9 cellular contexts compared by ENCODE assay signal in genomic region chr12:120231316-120232011, GRCh38. TPM values are rescaled to one million over a fixed set of nuclear protein-coding genes. Genes with fewer than 3 reads are reported as not detected.
A peak's percentile ranks its signal among the peaks of the same experiment; 100 is the strongest.
DNase-seq lines count a peak whose midpoint lies in the region; ATAC-seq and TF ChIP-seq lines count a peak whose summit lies in the region.
"Had no signal": no experiment of that assay in that cellular context is flagged by ENCODE, and none has a peak within 500 bp of the region (broad histone marks: within the 10 kb centered on the region; RNA-seq: fewer than 3 reads in every experiment).

No MANE protein-coding gene starts in this region.

- H3K27ac ChIP-seq in ectodermal cell (ENCODE audit: insufficient read depth, low read depth, low read length, poor library complexity, severe bottlenecking) (peak overlapping the region; percentile 86), MM.1S (ENCODE audit: low read length) (no peak overlapping the region)

- peaks cover 86% of the 10 kb centered on the region for H3K4me1 ChIP-seq in Caco-2
- H3K4me1 ChIP-seq in ectodermal cell (ENCODE audit: control insufficient read depth, insufficient read depth, low read length) = peaks cover 68% of the 10 kb centered on the region
- peaks cover 95% of the 10 kb centered on the region for H3K4me1 ChIP-seq in mucosa of stomach (ENCODE audit: control insufficient read depth, insufficient read depth, low read length)
- H3K4me1 ChIP-seq in MM.1S (ENCODE audit: low read length) = peaks cover 1% of the 10 kb centered on the region; the same call in 1 of the 2 replicates

- H3K9ac ChIP-seq in mucosa of stomach (ENCODE audit: low read length) (peak overlapping the region; percentile 32), MM.1S (ENCODE audit: low read length) (no peak overlapping the region)

- H3K27me3 Mint-ChIP-seq in Caco-2 (ENCODE audit: insufficient read depth, unreplicated experiment) = no peaks in the 10 kb centered on the region
- no peaks in the 10 kb centered on the region for H3K27me3 Mint-ChIP-seq in activated CD8-positive, alpha-beta T cell treated with anti-CD3 and anti-CD28 coated beads for 36 hours

- TF ChIP-seq CTCF in Caco-2 (IDR thresholded peaks at IDR 0.05; ENCODE audit: insufficient read depth in 1 of 2, low read depth in 1 of 2, low read length in 1 of 2, severe bottlenecking in 1 of 2, unreplicated experiment in 1 of 2) (no peak), MM.1S (IDR thresholded peaks at IDR 0.05; ENCODE audit: low read length) (no peak)
- TF ChIP-seq CTCF in activated CD8-positive, alpha-beta T cell treated with anti-CD3 and anti-CD28 coated beads for 36 hours (IDR thresholded peaks at IDR 0.05) = peak; percentile 27

- H3K36me3 ChIP-seq in Caco-2 (ENCODE audit: control insufficient read depth, insufficient read depth, low read length) = no peaks in the 10 kb centered on the region
- no peaks in the 10 kb centered on the region for H3K36me3 ChIP-seq in ectodermal cell (ENCODE audit: control insufficient read depth, insufficient read depth, low read length)
- H3K36me3 ChIP-seq in mucosa of stomach (ENCODE audit: control insufficient read depth, insufficient read depth, low read length) = no peaks in the 10 kb centered on the region
- no peaks in the 10 kb centered on the region for H3K36me3 ChIP-seq in MM.1S (replicated peaks; ENCODE audit: insufficient read depth, low read length)

- H3K9me2 ChIP-seq in MM.1S (replicated peaks; ENCODE audit: insufficient read depth, low read length) = no peaks in the 10 kb centered on the region

- no peaks in the 10 kb centered on the region for H3K9me3 Mint-ChIP-seq in Caco-2 (ENCODE audit: unreplicated experiment)
- H3K9me3 Mint-ChIP-seq in activated CD8-positive, alpha-beta T cell treated with anti-CD3 and anti-CD28 coated beads for 36 hours = no peaks in the 10 kb centered on the region
- H3K9me3 Mint-ChIP-seq in stimulated activated effector memory CD8-positive, alpha-beta T cell treated with anti-CD3 and anti-CD28 coated beads, Interleukin-12 subunit alpha, Interleukin-12 subunit beta, amount 100 ng/mL, for 72 hours = no peaks in the 10 kb centered on the region
- H3K9me3 Mint-ChIP-seq: IgD-negative memory B cell had no signal

- H4K20me1 ChIP-seq in MM.1S (ENCODE audit: insufficient read depth, low read length) = no peaks in the 10 kb centered on the region

- H3K4me2 ChIP-seq in MM.1S (ENCODE audit: low read depth, low read length) = no peak overlapping the region

- peak; percentile 42 to 75 for DNase-seq in Caco-2
- DNase-seq in NCI-H2227 (lab: John Stamatoyannopoulos, UW; ENCODE audit: unreplicated experiment) = peak; percentile 25
- peak; percentile 91 for DNase-seq in activated CD8-positive, alpha-beta T cell treated with anti-CD3 and anti-CD28 coated beads for 36 hours
- peak; percentile 51 to 82 for DNase-seq in stimulated activated effector memory CD8-positive, alpha-beta T cell treated with anti-CD3 and anti-CD28 coated beads, Interleukin-12 subunit alpha, Interleukin-12 subunit beta, amount 100 ng/mL, for 72 hours (ENCODE audit: low spot score in 2 of 2)
- no peak for DNase-seq in MM.1S
- no peak for DNase-seq in NCI-H1092 treated with DMSO at 0.1 percent for 48 hours (lab: John Stamatoyannopoulos, UW)

- H3K79me2 ChIP-seq in MM.1S (ENCODE audit: low read length) = no peaks in the 10 kb centered on the region

- POLR2A ChIA-PET in Caco-2 (lab: Charles Lee) = interaction anchor here (0.6 to 6.7 kb wide), 8 partner anchors 8 to 411 kb away, joined by 3 to 297 read pairs (median 7); partner anchors contain the start of genes PXN, RNU4-1, RNU4-2 and RPLP0
- POLR2A ChIA-PET in activated CD8-positive, alpha-beta T cell treated with anti-CD3 and anti-CD28 coated beads for 36 hours (lab: Charles Lee) = interaction anchor here (0.7 to 15.4 kb wide), 10 partner anchors 9 to 60 kb away, joined by 3 to 394 read pairs (median 18); partner anchors contain the start of genes PXN, RNU4-1, RNU4-2 and RPLP0

- peaks cover 51% of the 10 kb centered on the region for H3K4me1 Mint-ChIP-seq in Caco-2 (ENCODE audit: low read depth, unreplicated experiment)
- H3K4me1 Mint-ChIP-seq in activated CD8-positive, alpha-beta T cell treated with anti-CD3 and anti-CD28 coated beads for 36 hours (ENCODE audit: low read depth) = peaks cover 80% of the 10 kb centered on the region
- peaks cover 90% of the 10 kb centered on the region for H3K4me1 Mint-ChIP-seq in stimulated activated effector memory CD8-positive, alpha-beta T cell treated with anti-CD3 and anti-CD28 coated beads, Interleukin-12 subunit alpha, Interleukin-12 subunit beta, amount 100 ng/mL, for 72 hours

- intact Hi-C loops in Caco-2 (cut with micrococcal nuclease; ENCODE audit: unreplicated experiment) = no loop called here
- intact Hi-C loops in activated CD8-positive, alpha-beta T cell treated with anti-CD3 and anti-CD28 coated beads for 36 hours (cut with micrococcal nuclease) = loop anchor here (1.0 kb wide), 1 partner anchor 21 kb away; no protein-coding TSS in a partner anchor

- H3K4me3 ChIP-seq in Caco-2 (ENCODE audit: low read depth, low read length) (no peak overlapping the region), ectodermal cell (ENCODE audit: insufficient read depth, low read depth, low read length) (peak overlapping the region; percentile 5), mucosa of stomach (ENCODE audit: low read length) (no peak overlapping the region), MM.1S (ENCODE audit: low read length) (no peak overlapping the region)

- H3K4me3 Mint-ChIP-seq in Caco-2 (ENCODE audit: unreplicated experiment) = peak overlapping the region; percentile 67
- peak overlapping the region; percentile 41 for H3K4me3 Mint-ChIP-seq in activated CD8-positive, alpha-beta T cell treated with anti-CD3 and anti-CD28 coated beads for 36 hours
- H3K4me3 Mint-ChIP-seq in stimulated activated effector memory CD8-positive, alpha-beta T cell treated with anti-CD3 and anti-CD28 coated beads, Interleukin-12 subunit alpha, Interleukin-12 subunit beta, amount 100 ng/mL, for 72 hours = peak overlapping the region; percentile 52

- BruUV-seq in Caco-2 (replicated peaks; lab: Mats Ljungman, UMichigan) = no TSS peak

- CTCF ChIA-PET in Caco-2 (lab: Charles Lee) = interaction anchor here (1.3 to 6.1 kb wide), 4 partner anchors 11 to 60 kb away, joined by 3 to 229 read pairs (median 6); partner anchors contain the start of genes PXN, RNU4-2 and RPLP0
- CTCF ChIA-PET in activated CD8-positive, alpha-beta T cell treated with anti-CD3 and anti-CD28 coated beads for 36 hours (lab: Charles Lee) = interaction anchor here (1.1 to 10.3 kb wide), 5 partner anchors 24 to 61 kb away, joined by 3 to 749 read pairs (median 9); partner anchors contain the start of genes PXN, RNU4-1, RNU4-2 and RPLP0

- WGBS in ectodermal cell, 2 experiments = 50 to 60% methylated on average over 3 of the region's 3 CpGs

- H3K9me3 ChIP-seq in Caco-2 (no peaks in the 10 kb centered on the region), ectodermal cell (ENCODE audit: control insufficient read depth, low read length) (no peaks in the 10 kb centered on the region), mucosa of stomach (ENCODE audit: control insufficient read depth, low read length) (no peaks in the 10 kb centered on the region), MM.1S (replicated peaks; ENCODE audit: insufficient read depth, low read length) (no peaks in the 10 kb centered on the region)

- peak overlapping the region; percentile 84 for H3K27ac Mint-ChIP-seq in Caco-2 (ENCODE audit: unreplicated experiment)
- H3K27ac Mint-ChIP-seq in activated CD8-positive, alpha-beta T cell treated with anti-CD3 and anti-CD28 coated beads for 36 hours = peak overlapping the region; percentile 91
- H3K27ac Mint-ChIP-seq in stimulated activated effector memory CD8-positive, alpha-beta T cell treated with anti-CD3 and anti-CD28 coated beads, Interleukin-12 subunit alpha, Interleukin-12 subunit beta, amount 100 ng/mL, for 72 hours = peak overlapping the region; percentile 53

- H2AFZ ChIP-seq in MM.1S (ENCODE audit: low read length) = no peak overlapping the region

- peaks cover 78% of the 10 kb centered on the region for H3K36me3 Mint-ChIP-seq in Caco-2 (ENCODE audit: insufficient read depth, unreplicated experiment)
- H3K36me3 Mint-ChIP-seq in activated CD8-positive, alpha-beta T cell treated with anti-CD3 and anti-CD28 coated beads for 36 hours (ENCODE audit: low read depth) = no peaks in the 10 kb centered on the region
- H3K36me3 Mint-ChIP-seq in stimulated activated effector memory CD8-positive, alpha-beta T cell treated with anti-CD3 and anti-CD28 coated beads, Interleukin-12 subunit alpha, Interleukin-12 subunit beta, amount 100 ng/mL, for 72 hours = peaks cover 1% of the 10 kb centered on the region

- peak; percentile 85 for ATAC-seq in activated CD8-positive, alpha-beta T cell treated with anti-CD3 and anti-CD28 coated beads for 36 hours
- peak; percentile 91 for ATAC-seq in stimulated activated effector memory CD8-positive, alpha-beta T cell treated with anti-CD3 and anti-CD28 coated beads, Interleukin-12 subunit alpha, Interleukin-12 subunit beta, amount 100 ng/mL, for 72 hours

- H3K27me3 ChIP-seq in Caco-2 (replicated peaks; ENCODE audit: control insufficient read depth, insufficient read depth, low read length) = no peaks in the 10 kb centered on the region
- no peaks in the 10 kb centered on the region for H3K27me3 ChIP-seq in ectodermal cell (ENCODE audit: control insufficient read depth, insufficient read depth, low read length, poor library complexity, severe bottlenecking)
- H3K27me3 ChIP-seq in mucosa of stomach (ENCODE audit: control insufficient read depth, insufficient read depth, low read length) = no peaks in the 10 kb centered on the region
- H3K27me3 ChIP-seq in MM.1S (replicated peaks; ENCODE audit: insufficient read depth, low read length) = no peaks in the 10 kb centered on the region

- peaks cover 3% of the 10 kb centered on the region; the same call in 1 of the 2 replicates for H3F3A ChIP-seq in MM.1S (ENCODE audit: insufficient read depth, low read length)

RNA-seq across cellular contexts. Expression of gene RPLP0, which starts 30.6 kb away (rescaled TPM):
- total RNA-seq in Caco-2 (2022) = 2,379 and 2,383 TPM in 2 replicates
- total RNA-seq in activated CD8-positive, alpha-beta T cell treated with anti-CD3 and anti-CD28 coated beads for 36 hours = 1,000 to 10,000 TPM; 4,421 to 4,585 TPM
- polyA plus RNA-seq in ectodermal cell (2013, experiment 1 of 4) = 4,068 TPM
- 4,116 TPM for polyA plus RNA-seq in ectodermal cell (2013, experiment 2 of 4)
- 4,018 TPM for polyA plus RNA-seq in ectodermal cell (2013, experiment 3 of 4)
- 4,356 TPM for polyA plus RNA-seq in ectodermal cell (2013, experiment 4 of 4)

RNA-seq across cellular contexts. Expression of gene PXN, which starts 34.1 kb away (rescaled TPM):
- total RNA-seq in Caco-2 (2022) = 150 and 162 TPM in 2 replicates
- total RNA-seq in activated CD8-positive, alpha-beta T cell treated with anti-CD3 and anti-CD28 coated beads for 36 hours = 10 to 100 TPM; 40.2 to 45.3 TPM
- polyA plus RNA-seq in ectodermal cell (2013, experiment 1 of 4) = 48.1 TPM
- 45.3 TPM for polyA plus RNA-seq in ectodermal cell (2013, experiment 2 of 4)
- 32.9 TPM for polyA plus RNA-seq in ectodermal cell (2013, experiment 3 of 4)
- polyA plus RNA-seq in ectodermal cell (2013, experiment 4 of 4) = 37.0 TPM

RNA-seq across cellular contexts. Expression of gene GCN1, which starts 36.9 kb away (rescaled TPM):
- 154 and 171 TPM in 2 replicates for total RNA-seq in Caco-2 (2022)
- 100 to 1,000 TPM; 130 to 137 TPM for total RNA-seq in activated CD8-positive, alpha-beta T cell treated with anti-CD3 and anti-CD28 coated beads for 36 hours
- polyA plus RNA-seq in ectodermal cell (2013, experiment 1 of 4) = 65.4 TPM
- 79.8 TPM for polyA plus RNA-seq in ectodermal cell (2013, experiment 2 of 4)
- 55.4 TPM for polyA plus RNA-seq in ectodermal cell (2013, experiment 3 of 4)
- 59.0 TPM for polyA plus RNA-seq in ectodermal cell (2013, experiment 4 of 4)

Comparison
In these comparisons a context has a peak if more than half of its experiments do, and no peak if none do; other contexts are left out.
1. DNase-seq: peak in Caco-2 (2 of 2), NCI-H2227 (single experiment), activated CD8-positive, alpha-beta T cell treated with anti-CD3 and anti-CD28 coated beads for 36 hours (single experiment) and stimulated activated effector memory CD8-positive, alpha-beta T cell treated with anti-CD3 and anti-CD28 coated beads, Interleukin-12 subunit alpha, Interleukin-12 subunit beta, amount 100 ng/mL, for 72 hours (2 of 2); none in MM.1S (single experiment) and NCI-H1092 treated with DMSO at 0.1 percent for 48 hours (single experiment).
2. Peak in every context shown above with its lines, with median percentiles within 50 percentile points of each other: H3K27ac Mint-ChIP-seq and H3K4me3 Mint-ChIP-seq.